ENCODE assay signal across 8 cellular contexts in the genomic region with DNA sequence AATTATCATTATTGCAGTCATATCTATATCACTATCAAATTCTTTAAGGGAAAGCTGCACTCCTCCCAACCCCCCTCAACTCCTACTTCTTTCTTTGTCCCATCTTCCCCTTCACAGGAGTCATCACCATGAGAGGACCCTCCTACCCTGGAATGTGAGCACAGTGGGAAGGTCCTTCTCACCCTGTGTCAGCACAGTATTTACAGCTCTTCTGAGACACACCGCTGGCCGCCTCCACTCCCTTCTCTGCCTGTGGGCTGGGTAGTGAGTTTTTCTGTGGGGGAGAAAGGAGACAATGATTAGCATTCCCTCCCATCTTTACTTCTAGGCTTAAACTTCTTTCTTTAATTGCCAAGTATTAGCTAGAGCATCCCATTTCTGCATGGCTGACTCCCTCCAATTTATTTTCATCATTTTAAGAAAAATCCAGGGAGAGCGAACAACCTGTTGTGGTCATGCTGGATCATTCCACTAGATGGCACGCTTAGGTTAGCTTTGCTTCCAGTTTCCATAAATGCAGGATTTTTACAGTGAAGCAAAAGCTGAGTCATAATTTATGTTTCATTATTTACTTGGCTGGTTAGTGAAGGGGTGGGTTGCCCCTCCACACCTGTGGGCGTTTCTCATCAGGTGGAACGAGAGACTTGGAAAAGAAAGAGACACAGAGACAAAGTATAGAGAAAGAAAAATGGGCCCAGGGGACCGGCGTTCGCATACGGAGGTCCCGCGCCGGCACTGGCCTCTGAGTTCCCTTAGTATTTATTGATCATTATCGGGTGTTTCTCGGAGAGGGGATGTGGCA.
A peak's percentile ranks its signal among the peaks of the same experiment; 100 is the strongest.
DNase-seq lines count a peak whose midpoint lies in the region; ATAC-seq and TF ChIP-seq lines count a peak whose summit lies in the region.

No MANE protein-coding gene starts in this region.

- H3K36me3 Mint-ChIP-seq in CD14-positive monocyte: no peaks in the 10 kb centered on the region
- H3K36me3 Mint-ChIP-seq in activated CD4-positive, alpha-beta memory T cell treated with anti-CD3 and anti-CD28 coated beads for 36 hours: no peaks in the 10 kb centered on the region
- H3K36me3 Mint-ChIP-seq in natural killer cell: no peaks in the 10 kb centered on the region

- TF ChIP-seq CTCF in CD14-positive monocyte (IDR thresholded peaks at IDR 0.05) (peak; percentile 69), fibroblast of the aortic adventitia (IDR thresholded peaks at IDR 0.05; ENCODE audit: insufficient read depth, low read length) (peak; percentile 85), natural killer cell (IDR thresholded peaks at IDR 0.05) (peak; percentile 69), vagina (IDR thresholded peaks at IDR 0.05) (peak; percentile 14 to 68 (median 49))

- H3K27me3 Mint-ChIP-seq in CD14-positive monocyte (ENCODE audit: low read depth in 3 of 3) (peaks cover 0 to 3% (median 1%) of the 10 kb centered on the region in 3 donors), natural killer cell (ENCODE audit: low read depth in 2 of 2) (no peaks in the 10 kb centered on the region)
- H3K27me3 Mint-ChIP-seq in activated CD4-positive, alpha-beta memory T cell treated with anti-CD3 and anti-CD28 coated beads for 36 hours: peaks cover 3% of the 10 kb centered on the region

- peak; percentile 97 for ATAC-seq in GM18867 (IDR thresholded peaks at IDR 0.05; ENCODE audit: unreplicated experiment)
- ATAC-seq in HG03039 (IDR thresholded peaks at IDR 0.05; ENCODE audit: unreplicated experiment): peak; percentile 97
- ATAC-seq in natural killer cell: peak; percentile 72 to 90 (median 87)

- peak overlapping the region; percentile 23 for H3K4me3 ChIP-seq in fibroblast of the aortic adventitia (ENCODE audit: low read depth, low read length)
- H3K4me3 ChIP-seq in vagina: peak overlapping the region; percentile 8 to 33

- intact Hi-C loops in CD14-positive monocyte (cut with micrococcal nuclease) (no loop called here), natural killer cell (cut with micrococcal nuclease) (loop anchor here (2.0 kb wide), 3 partner anchors 398 to 452 kb away; partner anchors contain the start of gene NTS), vagina (cut with DNase I) (no loop called here)
- intact Hi-C loops in activated CD4-positive, alpha-beta memory T cell treated with anti-CD3 and anti-CD28 coated beads for 36 hours (cut with micrococcal nuclease): loop anchor here (1.0 kb wide), 1 partner anchor 452 kb away; no protein-coding TSS in a partner anchor

- DNase-seq in CD14-positive monocyte (ENCODE audit: low spot score) (no peak), NCI-H2029 treated with DMSO at 0.1 percent for 48 hours (lab: John Stamatoyannopoulos, UW) (peak; percentile 63), fibroblast of the aortic adventitia (ENCODE audit: low read depth) (peak; percentile 80), natural killer cell (no peak), vagina (ENCODE audit: extremely low spot score in 2 of 2) (no peak)
- DNase-seq in activated CD4-positive, alpha-beta memory T cell treated with anti-CD3 and anti-CD28 coated beads for 36 hours: peak; percentile 31

- H3K4me1 ChIP-seq in vagina: peaks cover 22% of the 10 kb centered on the region

- TF ChIP-seq POLR2A in vagina (IDR thresholded peaks at IDR 0.05): no peak

- H3K27ac Mint-ChIP-seq in CD14-positive monocyte: peak overlapping the region in 2 of 7 donors; percentile 10 to 58
- no peak overlapping the region for H3K27ac Mint-ChIP-seq in activated CD4-positive, alpha-beta memory T cell treated with anti-CD3 and anti-CD28 coated beads for 36 hours
- H3K27ac Mint-ChIP-seq in natural killer cell: peak overlapping the region; percentile 83 to 91

- POLR2A ChIA-PET in activated CD4-positive, alpha-beta memory T cell treated with anti-CD3 and anti-CD28 coated beads for 36 hours (lab: Charles Lee): no interaction called here

- no peaks in the 10 kb centered on the region for H3K36me3 ChIP-seq in vagina

- H3K9me3 Mint-ChIP-seq in CD14-positive monocyte (peaks cover 0 to 4% (median 0%) of the 10 kb centered on the region in 7 donors), natural killer cell (peaks cover 0 to 3% of the 10 kb centered on the region in 2 donors)
- H3K9me3 Mint-ChIP-seq in activated CD4-positive, alpha-beta memory T cell treated with anti-CD3 and anti-CD28 coated beads for 36 hours: peaks cover 6% of the 10 kb centered on the region

- peak overlapping the region; percentile 83 to 97 for H3K4me3 Mint-ChIP-seq in CD14-positive monocyte
- H3K4me3 Mint-ChIP-seq in activated CD4-positive, alpha-beta memory T cell treated with anti-CD3 and anti-CD28 coated beads for 36 hours: peak overlapping the region; percentile 52
- H3K4me3 Mint-ChIP-seq in natural killer cell: peak overlapping the region; percentile 95

- H3K27me3 ChIP-seq in vagina: no peaks in the 10 kb centered on the region

- CTCF ChIA-PET in activated CD4-positive, alpha-beta memory T cell treated with anti-CD3 and anti-CD28 coated beads for 36 hours (lab: Charles Lee): interaction anchor here (0.8 to 1.9 kb wide), 4 partner anchors 25 to 452 kb away, joined by 3 to 10 read pairs (median 6); no protein-coding TSS in a partner anchor

- H3K4me1 Mint-ChIP-seq in CD14-positive monocyte (peaks cover 11% of the 10 kb centered on the region), natural killer cell (peaks cover 39 to 44% of the 10 kb centered on the region in 2 donors)
- H3K4me1 Mint-ChIP-seq in activated CD4-positive, alpha-beta memory T cell treated with anti-CD3 and anti-CD28 coated beads for 36 hours (ENCODE audit: low read depth): peaks cover 6% of the 10 kb centered on the region

- no peak overlapping the region for H3K27ac ChIP-seq in vagina

- H3K9me3 ChIP-seq in vagina: no peaks in the 10 kb centered on the region

Comparison
In these comparisons a context has a peak if more than half of its experiments do, and no peak if none do; other contexts are left out.
1. DNase-seq: peak in NCI-H2029 treated with DMSO at 0.1 percent for 48 hours (single experiment), activated CD4-positive, alpha-beta memory T cell treated with anti-CD3 and anti-CD28 coated beads for 36 hours (single experiment) and fibroblast of the aortic adventitia (single experiment); none in CD14-positive monocyte (single experiment), natural killer cell (single experiment) and vagina (0 of 2).
2. intact Hi-C loops: an anchor here in activated CD4-positive, alpha-beta memory T cell treated with anti-CD3 and anti-CD28 coated beads for 36 hours (1.0 kb wide) and natural killer cell (2.0 kb wide); none called in CD14-positive monocyte and vagina.
3. Peak in every context shown above with its lines, with median percentiles within 50 percentile points of each other: H3K4me3 Mint-ChIP-seq, CTCF ChIP-seq and ATAC-seq.